Comparison of ENCODE assay signal across 2 cellular contexts in the genomic region with DNA sequence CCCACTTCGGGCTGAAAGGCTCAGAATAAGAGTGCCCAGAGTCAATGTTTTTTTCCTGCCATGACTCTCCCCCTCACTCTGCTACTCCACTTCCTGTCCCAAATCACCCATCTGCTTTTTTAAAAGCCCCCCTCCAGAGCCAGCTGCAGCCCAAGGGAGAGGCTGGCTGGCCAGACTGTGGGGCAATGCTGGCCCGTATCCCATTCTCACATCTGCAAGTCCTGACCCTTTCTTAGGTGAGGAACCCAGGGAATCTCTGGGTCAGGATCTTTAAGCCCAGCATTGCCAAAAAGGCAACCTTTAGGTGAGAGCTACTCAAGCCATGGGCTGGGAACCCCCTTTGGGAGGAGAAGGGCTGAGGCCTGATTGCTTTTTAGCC.
TF ChIP-seq lines count a peak whose summit lies in the region.

No MANE protein-coding gene starts in this region.

TF ChIP-seq in SK-N-SH, 30 proteins besides CTCF, POLR2A, EP300 and RAD21 (continued from another document):
- TF ChIP-seq, protein P1, sequence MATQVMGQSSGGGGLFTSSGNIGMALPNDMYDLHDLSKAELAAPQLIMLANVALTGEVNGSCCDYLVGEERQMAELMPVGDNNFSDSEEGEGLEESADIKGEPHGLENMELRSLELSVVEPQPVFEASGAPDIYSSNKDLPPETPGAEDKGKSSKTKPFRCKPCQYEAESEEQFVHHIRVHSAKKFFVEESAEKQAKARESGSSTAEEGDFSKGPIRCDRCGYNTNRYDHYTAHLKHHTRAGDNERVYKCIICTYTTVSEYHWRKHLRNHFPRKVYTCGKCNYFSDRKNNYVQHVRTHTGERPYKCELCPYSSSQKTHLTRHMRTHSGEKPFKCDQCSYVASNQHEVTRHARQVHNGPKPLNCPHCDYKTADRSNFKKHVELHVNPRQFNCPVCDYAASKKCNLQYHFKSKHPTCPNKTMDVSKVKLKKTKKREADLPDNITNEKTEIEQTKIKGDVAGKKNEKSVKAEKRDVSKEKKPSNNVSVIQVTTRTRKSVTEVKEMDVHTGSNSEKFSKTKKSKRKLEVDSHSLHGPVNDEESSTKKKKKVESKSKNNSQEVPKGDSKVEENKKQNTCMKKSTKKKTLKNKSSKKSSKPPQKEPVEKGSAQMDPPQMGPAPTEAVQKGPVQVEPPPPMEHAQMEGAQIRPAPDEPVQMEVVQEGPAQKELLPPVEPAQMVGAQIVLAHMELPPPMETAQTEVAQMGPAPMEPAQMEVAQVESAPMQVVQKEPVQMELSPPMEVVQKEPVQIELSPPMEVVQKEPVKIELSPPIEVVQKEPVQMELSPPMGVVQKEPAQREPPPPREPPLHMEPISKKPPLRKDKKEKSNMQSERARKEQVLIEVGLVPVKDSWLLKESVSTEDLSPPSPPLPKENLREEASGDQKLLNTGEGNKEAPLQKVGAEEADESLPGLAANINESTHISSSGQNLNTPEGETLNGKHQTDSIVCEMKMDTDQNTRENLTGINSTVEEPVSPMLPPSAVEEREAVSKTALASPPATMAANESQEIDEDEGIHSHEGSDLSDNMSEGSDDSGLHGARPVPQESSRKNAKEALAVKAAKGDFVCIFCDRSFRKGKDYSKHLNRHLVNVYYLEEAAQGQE (IDR thresholded peaks at IDR 0.05; ENCODE audit: low read depth, low read length), result no peak
- TF ChIP-seq TCF12 (IDR thresholded peaks at IDR 0.05), result no peak
- no peak for TF ChIP-seq EZH2phosphoT487 (IDR thresholded peaks at IDR 0.05; ENCODE audit: borderline replicate concordance, low read depth)
- TF ChIP-seq MXI1 (IDR thresholded peaks at IDR 0.05; ENCODE audit: low read depth, low read length), result no peak
- TF ChIP-seq ELF1 (IDR thresholded peaks at IDR 0.05), result no peak
- TF ChIP-seq JUND (IDR thresholded peaks at IDR 0.05), result no peak
- TF ChIP-seq, protein P2, sequence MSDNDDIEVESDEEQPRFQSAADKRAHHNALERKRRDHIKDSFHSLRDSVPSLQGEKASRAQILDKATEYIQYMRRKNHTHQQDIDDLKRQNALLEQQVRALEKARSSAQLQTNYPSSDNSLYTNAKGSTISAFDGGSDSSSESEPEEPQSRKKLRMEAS (IDR thresholded peaks at IDR 0.05; ENCODE audit: low read depth), result no peak
- no peak for TF ChIP-seq MEF2A (IDR thresholded peaks at IDR 0.05; ENCODE audit: borderline replicate concordance, low read depth)
- no peak for TF ChIP-seq NRF1 (IDR thresholded peaks at IDR 0.05; ENCODE audit: low read depth, low read length)
- no peak for TF ChIP-seq TAF1 (IDR thresholded peaks at IDR 0.05; ENCODE audit: borderline replicate concordance, low read depth, low read length)
- TF ChIP-seq, protein P3, sequence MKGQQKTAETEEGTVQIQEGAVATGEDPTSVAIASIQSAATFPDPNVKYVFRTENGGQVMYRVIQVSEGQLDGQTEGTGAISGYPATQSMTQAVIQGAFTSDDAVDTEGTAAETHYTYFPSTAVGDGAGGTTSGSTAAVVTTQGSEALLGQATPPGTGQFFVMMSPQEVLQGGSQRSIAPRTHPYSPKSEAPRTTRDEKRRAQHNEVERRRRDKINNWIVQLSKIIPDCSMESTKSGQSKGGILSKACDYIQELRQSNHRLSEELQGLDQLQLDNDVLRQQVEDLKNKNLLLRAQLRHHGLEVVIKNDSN (IDR thresholded peaks at IDR 0.05; ENCODE audit: borderline replicate concordance, low read depth), result no peak
- TF ChIP-seq RXRA (IDR thresholded peaks at IDR 0.05; ENCODE audit: borderline replicate concordance, low read depth), result no peak
- no peak for TF ChIP-seq FOXJ3 (CRISPR knock-in tag; IDR thresholded peaks at IDR 0.05)
- no peak for TF ChIP-seq TEAD4 (IDR thresholded peaks at IDR 0.05; ENCODE audit: borderline replicate concordance, insufficient read depth)
- TF ChIP-seq CHD2 (IDR thresholded peaks at IDR 0.05; ENCODE audit: low read length, partially characterized antibody), result no peak
- TF ChIP-seq, protein P4, sequence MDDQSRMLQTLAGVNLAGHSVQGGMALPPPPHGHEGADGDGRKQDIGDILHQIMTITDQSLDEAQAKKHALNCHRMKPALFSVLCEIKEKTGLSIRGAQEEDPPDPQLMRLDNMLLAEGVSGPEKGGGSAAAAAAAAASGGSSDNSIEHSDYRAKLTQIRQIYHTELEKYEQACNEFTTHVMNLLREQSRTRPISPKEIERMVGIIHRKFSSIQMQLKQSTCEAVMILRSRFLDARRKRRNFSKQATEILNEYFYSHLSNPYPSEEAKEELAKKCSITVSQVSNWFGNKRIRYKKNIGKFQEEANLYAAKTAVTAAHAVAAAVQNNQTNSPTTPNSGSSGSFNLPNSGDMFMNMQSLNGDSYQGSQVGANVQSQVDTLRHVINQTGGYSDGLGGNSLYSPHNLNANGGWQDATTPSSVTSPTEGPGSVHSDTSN (IDR thresholded peaks at IDR 0.05), result no peak

TF ChIP-seq in SK-N-SH treated with all-trans-retinoic acid at 6 μM for 48 hours, 23 proteins besides CTCF, POLR2A, EP300 and RAD21 (continued from another document):
- TF ChIP-seq CREB5 (CRISPR knock-in tag; IDR thresholded peaks at IDR 0.05; ENCODE audit: low read depth), result no peak
- no peak for TF ChIP-seq CSRNP3 (CRISPR knock-in tag; IDR thresholded peaks at IDR 0.05)
- no peak for TF ChIP-seq ESRRG (CRISPR knock-in tag; IDR thresholded peaks at IDR 0.05)
- TF ChIP-seq TCF4 (CRISPR knock-in tag; IDR thresholded peaks at IDR 0.05; ENCODE audit: borderline replicate concordance), result no peak
- no peak for TF ChIP-seq PPARA (CRISPR knock-in tag; IDR thresholded peaks at IDR 0.05; ENCODE audit: borderline replicate concordance)
TF ChIP-seq in SK-N-SH treated with all-trans-retinoic acid at 6 μM for 48 hours: peak in this region for 0.
